1 cellular context compared by ENCODE assay signal in genomic region chr19:52938733-52939132, GRCh38.
A peak's percentile ranks its signal among the peaks of the same experiment; 100 is the strongest.
TF ChIP-seq lines count a peak whose summit lies in the region.

No MANE protein-coding gene starts in this region.

TF ChIP-seq in GM12878, 131 proteins besides CTCF, POLR2A, EP300 and RAD21:
- 0 out of 2 replicates have a peak, but pooled peaks have one; percentile 15 for TF ChIP-seq NR2F1 (conservative IDR thresholded peaks at IDR 0.05)
